ENCODE assay signal across 13 cellular contexts in the genomic region with DNA sequence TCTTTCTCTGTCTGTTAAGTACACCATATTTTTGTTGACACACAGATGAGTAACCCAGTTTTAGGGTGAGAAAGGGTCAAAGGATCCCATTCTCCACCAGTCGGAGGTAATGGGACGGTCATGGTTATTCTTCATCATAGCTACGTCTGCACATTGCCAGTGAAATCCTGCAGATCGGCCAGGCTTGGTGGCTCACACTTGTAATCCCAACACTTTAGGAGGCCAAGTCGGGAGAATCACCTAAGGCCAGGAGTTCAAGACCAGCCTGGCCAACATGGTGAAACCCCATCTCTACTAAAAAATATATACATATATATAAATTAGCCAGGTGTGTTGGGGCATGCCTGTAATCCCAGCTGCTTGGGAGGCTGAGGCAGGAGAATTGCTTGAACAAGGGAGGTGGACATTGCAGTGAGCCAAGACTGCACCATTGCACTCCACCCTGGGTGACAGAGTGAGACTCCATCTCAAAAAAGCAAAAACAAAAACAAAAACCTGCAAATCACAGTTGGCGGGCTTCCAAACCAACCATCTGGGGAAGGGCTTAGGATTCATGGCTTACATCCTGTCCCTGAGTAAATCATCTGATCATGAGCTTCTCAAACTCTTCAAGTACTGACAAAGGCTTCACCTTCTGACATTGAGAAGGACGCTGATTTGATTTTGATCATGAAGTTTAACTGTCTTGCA. TPM values are rescaled to one million over a fixed set of nuclear protein-coding genes. Genes with fewer than 3 reads are reported as not detected.
A peak's percentile ranks its signal among the peaks of the same experiment; 100 is the strongest.
DNase-seq lines count a peak whose midpoint lies in the region; ATAC-seq, FAIRE-seq and TF ChIP-seq lines count a peak whose summit lies in the region.
"Not testable (repeated sequence)": the region's sequence is repeated elsewhere in the genome, so short reads cannot be mapped to it uniquely, and the experiment has no call there.
"Had no signal": no experiment of that assay in that cellular context is flagged by ENCODE, and none has a peak within 500 bp of the region (broad histone marks: within the 10 kb centered on the region; RNA-seq: fewer than 3 reads in every experiment).

No MANE protein-coding gene starts in this region.

- H3K27me3 Mint-ChIP-seq in activated CD4-positive, alpha-beta T cell treated with anti-CD3 and anti-CD28 coated beads, Interleukin-2, amount 10 ng/mL, durations not matched to agents 24 days and 14 days; progenitor cell of endocrine pancreas: not testable (repeated sequence)

- H3K4me3 ChIP-seq in K562, right atrium auricular region, upper lobe of right lung: not testable (repeated sequence)

- POLR2A ChIA-PET in K562 (lab: Yijun Ruan, JAX) = not testable (repeated sequence)

- not testable (repeated sequence) for H3K4me1 Mint-ChIP-seq in activated CD4-positive, alpha-beta T cell treated with anti-CD3 and anti-CD28 coated beads, Interleukin-2, amount 10 ng/mL, durations not matched to agents 24 days and 14 days; progenitor cell of endocrine pancreas (ENCODE audit: low read depth)

- not testable (repeated sequence) for H3K4me3 Mint-ChIP-seq in activated CD4-positive, alpha-beta T cell treated with anti-CD3 and anti-CD28 coated beads, Interleukin-2, amount 10 ng/mL, durations not matched to agents 24 days and 14 days; progenitor cell of endocrine pancreas (ENCODE audit: low read depth)

- H3K4me2 ChIP-seq in K562 (ENCODE audit: insufficient read depth, low read length) = not testable (repeated sequence)

- under 1% methylated on average over 7 of the region's 7 CpGs for WGBS in K562 (ENCODE audit: insufficient coverage, low coverage, missing lambda C conversion rate)

- not testable (repeated sequence) for BruUV-seq in K562 (replicated peaks; lab: Mats Ljungman, UMichigan)

- in situ Hi-C loops in K562 (cut with MboI) = loop anchor here (5.0 to 25.0 kb wide), 3 partner anchors 119 to 279 kb away; partner anchors contain the start of gene HNRNPCL2

- not testable (repeated sequence) for H3K9me1 ChIP-seq in K562 (ENCODE audit: control insufficient read depth, insufficient read depth, low read length)

- TF ChIP-seq CTCF in K562 (IDR thresholded peaks at IDR 0.05 in 2 of 3, conservative IDR thresholded peaks at IDR 0.05 in 1 of 3; ENCODE audit: insufficient read depth in 2 of 3, low read depth in 1 of 3, low read length in 3 of 3); right atrium auricular region (IDR thresholded peaks at IDR 0.05); omental fat pad (IDR thresholded peaks at IDR 0.05); progenitor cell of endocrine pancreas (IDR thresholded peaks at IDR 0.05; ENCODE audit: unreplicated experiment); upper lobe of right lung (IDR thresholded peaks at IDR 0.05): not testable (repeated sequence)

- CTCF ChIA-PET in K562 (lab: Yijun Ruan, JAX; ENCODE audit: low intra/inter-chr PET ratio) = not testable (repeated sequence)

- H3K9me3 ChIP-seq in K562 (replicated peaks; ENCODE audit: control insufficient read depth, insufficient read depth, low read depth, low read length); right atrium auricular region; upper lobe of right lung: not testable (repeated sequence)

- H3K9me3 Mint-ChIP-seq in activated CD4-positive, alpha-beta T cell treated with anti-CD3 and anti-CD28 coated beads, Interleukin-2, amount 10 ng/mL, durations not matched to agents 24 days and 14 days = not testable (repeated sequence)
- H3K9me3 Mint-ChIP-seq in progenitor cell of endocrine pancreas (ENCODE audit: low read depth) = peaks cover 50% of the 10 kb centered on the region

- not testable (repeated sequence) for TF ChIP-seq RAD21 in K562 (CRISPR knock-in tag; conservative IDR thresholded peaks at IDR 0.05 in 1 of 2, IDR thresholded peaks at IDR 0.05 in 1 of 2)

- H3K27me3 ChIP-seq in K562 (ENCODE audit: control insufficient read depth in 2 of 2, insufficient read depth in 2 of 2, low read length in 2 of 2) = peaks cover 6 to 12% of the 10 kb centered on the region in 2 experiments; a peak in 4 of 5 replicates
- not testable (repeated sequence) for H3K27me3 ChIP-seq in right atrium auricular region, upper lobe of right lung

- H3K27ac ChIP-seq in K562 (ENCODE audit: extremely low read depth, low read depth, low read length); right atrium auricular region; upper lobe of right lung: not testable (repeated sequence)

- H2AFZ ChIP-seq in K562 (ENCODE audit: low read depth, low read length) = not testable (repeated sequence)

- not testable (repeated sequence) for H3K27ac Mint-ChIP-seq in activated CD4-positive, alpha-beta T cell treated with anti-CD3 and anti-CD28 coated beads, Interleukin-2, amount 10 ng/mL, durations not matched to agents 24 days and 14 days; progenitor cell of endocrine pancreas

- not testable (repeated sequence) for H3K36me3 ChIP-seq in K562 (ENCODE audit: control insufficient read depth, insufficient read depth, low read length); right atrium auricular region; upper lobe of right lung

- not testable (repeated sequence) for H3K36me3 Mint-ChIP-seq in activated CD4-positive, alpha-beta T cell treated with anti-CD3 and anti-CD28 coated beads, Interleukin-2, amount 10 ng/mL, durations not matched to agents 24 days and 14 days (ENCODE audit: low read depth); progenitor cell of endocrine pancreas (ENCODE audit: insufficient read depth)

- TF ChIP-seq EP300 in K562 (IDR thresholded peaks at IDR 0.05; ENCODE audit: low read length) = not testable (repeated sequence)

- intact Hi-C loops in activated CD4-positive, alpha-beta T cell treated with anti-CD3 and anti-CD28 coated beads, Interleukin-2, amount 10 ng/mL, durations not matched to agents 24 days and 14 days (cut with micrococcal nuclease); K562 (cut with micrococcal nuclease); upper lobe of right lung (cut with DNase I): not testable (repeated sequence)

- FAIRE-seq in K562 (lab: Jason Lieb, UNC) = not testable (repeated sequence)

- not testable (repeated sequence) for H3K79me2 ChIP-seq in K562 (ENCODE audit: control insufficient read depth, insufficient read depth, low read length)

- DNase-seq in NCI-H2171 treated with DMSO at 0.1 percent for 48 hours (lab: John Stamatoyannopoulos, UW) = peak; percentile 18
- peak; percentile 44 for DNase-seq in activated CD4-positive, alpha-beta T cell treated with anti-CD3 and anti-CD28 coated beads, Interleukin-2, amount 10 ng/mL, durations not matched to agents 24 days and 14 days
- DNase-seq in K562 (ENCODE audit: extremely low read depth in 1 of 4, low spot score in 3 of 4) = not testable (repeated sequence)
- peak; percentile 58 for DNase-seq in right atrium auricular region (ENCODE audit: low spot score)
- peak; percentile 18 for DNase-seq in omental fat pad (ENCODE audit: low spot score)
- peak; percentile 5 for DNase-seq in progenitor cell of endocrine pancreas (ENCODE audit: low spot score, unreplicated experiment)
- DNase-seq in upper lobe of right lung = peak; percentile 42

- not testable (repeated sequence) for H3K9ac ChIP-seq in K562 (ENCODE audit: insufficient read depth in 1 of 2, low read depth in 2 of 2, low read length in 2 of 2)

- H4K20me1 ChIP-seq in K562 (replicated peaks; ENCODE audit: control insufficient read depth, insufficient read depth, low read length) = not testable (repeated sequence)

- not testable (repeated sequence) for ATAC-seq in K562; omental fat pad (ENCODE audit: low FRiP score); upper lobe of right lung

- TF ChIP-seq POLR2A in K562 (conservative IDR thresholded peaks at IDR 0.05) = not testable (repeated sequence)

- H3K4me1 ChIP-seq in K562 (replicated peaks in 1 of 2; ENCODE audit: control insufficient read depth in 2 of 2, insufficient read depth in 2 of 2, low read length in 2 of 2); right atrium auricular region; upper lobe of right lung: not testable (repeated sequence)

RNA-seq across cellular contexts. Expression of gene PRAMEF18, which starts 5.3 kb away (rescaled TPM):
- not detected in 2 replicates for total RNA-seq in activated CD4-positive, alpha-beta T cell treated with anti-CD3 and anti-CD28 coated beads, Interleukin-2, amount 10 ng/mL, durations not matched to agents 24 days and 14 days
- not detected in 2 replicates for total RNA-seq in K562 (2011; cell fraction: chromatin; rRNA removed; ENCODE audit: low replicate concordance)
- not detected in 2 replicates for total RNA-seq in K562 (2011; cell fraction: nucleolus; rRNA removed)
- total RNA-seq in K562 (2011; cell fraction: nucleoplasm; rRNA removed) = not detected in 2 replicates
- total RNA-seq in K562 (2014; rRNA removed) (not detected in 2 replicates), K562 (2014; rRNA removed; fragmentation: Illumina TruSeq; extraction: Trizol) (not detected in 2 replicates), K562 (2015; rRNA removed; fragmentation: Illumina TruSeq; extraction: Trizol) (not detected in 2 replicates), K562 (2021) (not detected in 2 replicates), right atrium auricular region (not detected), omental fat pad (not detected), progenitor cell of endocrine pancreas (not detected in 2 replicates), upper lobe of right lung (not detected)
- polyA plus RNA-seq in K562 (2011; rRNA removed) (not detected in 2 replicates), K562 (2014; fragmentation: Illumina TruSeq; extraction: Trizol) (not detected in 2 replicates), K562 (2014; fragmentation: Nextera tagmentation; extraction: Ambion mirVana) (not detected), K562 (2014; rRNA removed) (not detected in 2 replicates)
- not detected in 2 replicates for polyA plus RNA-seq in K562 (2011; cell fraction: cytosol; rRNA removed)
- polyA plus RNA-seq in K562 (2011; cell fraction: nucleus; rRNA removed) = not detected in 2 replicates
- not detected in 2 replicates for polyA plus RNA-seq in K562 (2012)
- polyA minus RNA-seq in K562 (2011; rRNA and poly(A)+ RNA removed) = not detected in 2 replicates
- not detected in 2 replicates for polyA minus RNA-seq in K562 (2011; cell fraction: cytosol; rRNA and poly(A)+ RNA removed)
- polyA minus RNA-seq in K562 (2011; cell fraction: nucleus; rRNA and poly(A)+ RNA removed) = not detected in 2 replicates
- total RNA-seq: CD4-positive, CD25-positive, alpha-beta regulatory T cell; CD8-positive, alpha-beta memory T cell; G401; GM12878; H1; H9 had no signal
- polyA plus RNA-seq: CD4-positive, CD25-positive, alpha-beta regulatory T cell; CD8-positive, alpha-beta memory T cell; GM12878; H1 had no signal

RNA-seq across cellular contexts. Expression of gene PRAMEF5, which starts 22.8 kb away (rescaled TPM):
- not detected in 2 replicates for total RNA-seq in activated CD4-positive, alpha-beta T cell treated with anti-CD3 and anti-CD28 coated beads, Interleukin-2, amount 10 ng/mL, durations not matched to agents 24 days and 14 days
- not detected in 2 replicates for total RNA-seq in K562 (2011; cell fraction: chromatin; rRNA removed; ENCODE audit: low replicate concordance)
- not detected in 2 replicates for total RNA-seq in K562 (2011; cell fraction: nucleolus; rRNA removed)
- not detected in 2 replicates for total RNA-seq in K562 (2011; cell fraction: nucleoplasm; rRNA removed)
- total RNA-seq in K562 (2014; rRNA removed) (not detected in 2 replicates), K562 (2014; rRNA removed; fragmentation: Illumina TruSeq; extraction: Trizol) (not detected in 2 replicates), K562 (2015; rRNA removed; fragmentation: Illumina TruSeq; extraction: Trizol) (not detected in 2 replicates), K562 (2021) (not detected in 2 replicates), right atrium auricular region (not detected), omental fat pad (not detected), progenitor cell of endocrine pancreas (not detected in 2 replicates), upper lobe of right lung (not detected)
- polyA plus RNA-seq in K562 (2011; rRNA removed) (not detected in 2 replicates), K562 (2014; fragmentation: Illumina TruSeq; extraction: Trizol) (not detected in 2 replicates), K562 (2014; fragmentation: Nextera tagmentation; extraction: Ambion mirVana) (not detected), K562 (2014; rRNA removed) (not detected in 2 replicates)
- not detected in 2 replicates for polyA plus RNA-seq in K562 (2011; cell fraction: cytosol; rRNA removed)
- not detected in 2 replicates for polyA plus RNA-seq in K562 (2011; cell fraction: nucleus; rRNA removed)
- not detected in 2 replicates for polyA plus RNA-seq in K562 (2012)
- not detected in 2 replicates for polyA minus RNA-seq in K562 (2011; rRNA and poly(A)+ RNA removed)
- polyA minus RNA-seq in K562 (2011; cell fraction: cytosol; rRNA and poly(A)+ RNA removed) = not detected in 2 replicates
- not detected in 2 replicates for polyA minus RNA-seq in K562 (2011; cell fraction: nucleus; rRNA and poly(A)+ RNA removed)
- total RNA-seq: CD4-positive, CD25-positive, alpha-beta regulatory T cell; CD8-positive, alpha-beta memory T cell; GM12878; H1; H9 had no signal
- polyA plus RNA-seq: CD4-positive, CD25-positive, alpha-beta regulatory T cell; CD8-positive, alpha-beta memory T cell; GM12878; H1 had no signal

RNA-seq across cellular contexts. Expression of gene PRAMEF13, which starts 30.0 kb away (rescaled TPM):
- not detected in 2 replicates for total RNA-seq in activated CD4-positive, alpha-beta T cell treated with anti-CD3 and anti-CD28 coated beads, Interleukin-2, amount 10 ng/mL, durations not matched to agents 24 days and 14 days
- not detected in 2 replicates for total RNA-seq in K562 (2011; cell fraction: chromatin; rRNA removed; ENCODE audit: low replicate concordance)
- total RNA-seq in K562 (2011; cell fraction: nucleolus; rRNA removed) = not detected in 2 replicates
- total RNA-seq in K562 (2011; cell fraction: nucleoplasm; rRNA removed) = not detected in 2 replicates
- total RNA-seq in K562 (2014; rRNA removed) (not detected in 2 replicates), K562 (2014; rRNA removed; fragmentation: Illumina TruSeq; extraction: Trizol) (not detected in 2 replicates), K562 (2015; rRNA removed; fragmentation: Illumina TruSeq; extraction: Trizol) (not detected in 2 replicates), K562 (2021) (not detected in 2 replicates), right atrium auricular region (not detected), omental fat pad (not detected), progenitor cell of endocrine pancreas (not detected in 2 replicates), upper lobe of right lung (not detected)
- polyA plus RNA-seq in K562 (2011; rRNA removed) (not detected in 2 replicates), K562 (2014; fragmentation: Illumina TruSeq; extraction: Trizol) (not detected in 2 replicates), K562 (2014; fragmentation: Nextera tagmentation; extraction: Ambion mirVana) (not detected), K562 (2014; rRNA removed) (not detected in 2 replicates)
- polyA plus RNA-seq in K562 (2011; cell fraction: cytosol; rRNA removed) = not detected in 2 replicates
- not detected in 2 replicates for polyA plus RNA-seq in K562 (2011; cell fraction: nucleus; rRNA removed)
- polyA plus RNA-seq in K562 (2012) = not detected in 2 replicates
- not detected in 2 replicates for polyA minus RNA-seq in K562 (2011; rRNA and poly(A)+ RNA removed)
- not detected in 2 replicates for polyA minus RNA-seq in K562 (2011; cell fraction: cytosol; rRNA and poly(A)+ RNA removed)
- polyA minus RNA-seq in K562 (2011; cell fraction: nucleus; rRNA and poly(A)+ RNA removed) = not detected in 2 replicates
- total RNA-seq: CD4-positive, CD25-positive, alpha-beta regulatory T cell; CD8-positive, alpha-beta memory T cell; GM12878; H1; H9 had no signal
- polyA plus RNA-seq: CD4-positive, CD25-positive, alpha-beta regulatory T cell; CD8-positive, alpha-beta memory T cell; GM12878; H1 had no signal

RNA-seq across cellular contexts. Expression of gene PRAMEF8, which starts 53.7 kb away (rescaled TPM):
- total RNA-seq in activated CD4-positive, alpha-beta T cell treated with anti-CD3 and anti-CD28 coated beads, Interleukin-2, amount 10 ng/mL, durations not matched to agents 24 days and 14 days = not detected in 2 replicates
- total RNA-seq in K562 (2011; cell fraction: chromatin; rRNA removed; ENCODE audit: low replicate concordance) = not detected in 2 replicates
- not detected in 2 replicates for total RNA-seq in K562 (2011; cell fraction: nucleolus; rRNA removed)
- not detected in 2 replicates for total RNA-seq in K562 (2011; cell fraction: nucleoplasm; rRNA removed)
- total RNA-seq in K562 (2014; rRNA removed) = not detected in 2 replicates
- total RNA-seq in K562 (2014; rRNA removed; fragmentation: Illumina TruSeq; extraction: Trizol) = not detected in 2 replicates
- not detected in 2 replicates for total RNA-seq in K562 (2015; rRNA removed; fragmentation: Illumina TruSeq; extraction: Trizol)
- total RNA-seq in K562 (2021) = not detected in 2 replicates
- not detected in 2 replicates for polyA plus RNA-seq in K562 (2011; rRNA removed)
- polyA plus RNA-seq in K562 (2011; cell fraction: cytosol; rRNA removed) = not detected in 2 replicates
- not detected in 2 replicates for polyA plus RNA-seq in K562 (2011; cell fraction: nucleus; rRNA removed)
- not detected in 2 replicates for polyA plus RNA-seq in K562 (2012)
- not detected in 2 replicates for polyA plus RNA-seq in K562 (2014; fragmentation: Illumina TruSeq; extraction: Trizol)
- polyA plus RNA-seq in K562 (2014; fragmentation: Nextera tagmentation; extraction: Ambion mirVana) = not detected
- not detected in 2 replicates for polyA plus RNA-seq in K562 (2014; rRNA removed)
- polyA minus RNA-seq in K562 (2011; rRNA and poly(A)+ RNA removed) = not detected in 2 replicates
- not detected in 2 replicates for polyA minus RNA-seq in K562 (2011; cell fraction: cytosol; rRNA and poly(A)+ RNA removed)
- polyA minus RNA-seq in K562 (2011; cell fraction: nucleus; rRNA and poly(A)+ RNA removed) = not detected in 2 replicates
- not detected for total RNA-seq in right atrium auricular region
- not detected for total RNA-seq in omental fat pad
- not detected in 2 replicates for total RNA-seq in progenitor cell of endocrine pancreas
- not detected for total RNA-seq in upper lobe of right lung
- total RNA-seq: CD4-positive, CD25-positive, alpha-beta regulatory T cell; CD8-positive, alpha-beta memory T cell; GM12878; H1; H9 had no signal
- polyA plus RNA-seq: CD4-positive, CD25-positive, alpha-beta regulatory T cell; CD8-positive, alpha-beta memory T cell; GM12878; H1 had no signal

RNA-seq across cellular contexts. Expression of gene PRAMEF9, which starts 59.6 kb away (rescaled TPM):
- total RNA-seq in activated CD4-positive, alpha-beta T cell treated with anti-CD3 and anti-CD28 coated beads, Interleukin-2, amount 10 ng/mL, durations not matched to agents 24 days and 14 days = not detected in 2 replicates
- not detected in 2 replicates for total RNA-seq in K562 (2011; cell fraction: chromatin; rRNA removed; ENCODE audit: low replicate concordance)
- total RNA-seq in K562 (2011; cell fraction: nucleolus; rRNA removed) = not detected in 2 replicates
- not detected in 2 replicates for total RNA-seq in K562 (2011; cell fraction: nucleoplasm; rRNA removed)
- not detected in 2 replicates for total RNA-seq in K562 (2014; rRNA removed)
- not detected in 2 replicates for total RNA-seq in K562 (2014; rRNA removed; fragmentation: Illumina TruSeq; extraction: Trizol)
- not detected in 2 replicates for total RNA-seq in K562 (2015; rRNA removed; fragmentation: Illumina TruSeq; extraction: Trizol)
- total RNA-seq in K562 (2021) = not detected in 2 replicates
- not detected in 2 replicates for polyA plus RNA-seq in K562 (2011; rRNA removed)
- not detected in 2 replicates for polyA plus RNA-seq in K562 (2011; cell fraction: cytosol; rRNA removed)
- polyA plus RNA-seq in K562 (2011; cell fraction: nucleus; rRNA removed) = not detected in 2 replicates
- not detected in 2 replicates for polyA plus RNA-seq in K562 (2012)
- polyA plus RNA-seq in K562 (2014; fragmentation: Illumina TruSeq; extraction: Trizol) = not detected in 2 replicates
- not detected for polyA plus RNA-seq in K562 (2014; fragmentation: Nextera tagmentation; extraction: Ambion mirVana)
- polyA plus RNA-seq in K562 (2014; rRNA removed) = not detected in 2 replicates
- not detected in 2 replicates for polyA minus RNA-seq in K562 (2011; rRNA and poly(A)+ RNA removed)
- polyA minus RNA-seq in K562 (2011; cell fraction: cytosol; rRNA and poly(A)+ RNA removed) = not detected in 2 replicates
- polyA minus RNA-seq in K562 (2011; cell fraction: nucleus; rRNA and poly(A)+ RNA removed) = not detected in 2 replicates
- not detected for total RNA-seq in right atrium auricular region
- not detected for total RNA-seq in omental fat pad
- not detected in 2 replicates for total RNA-seq in progenitor cell of endocrine pancreas
- total RNA-seq in upper lobe of right lung = not detected
- total RNA-seq: CD4-positive, CD25-positive, alpha-beta regulatory T cell; CD8-positive, alpha-beta memory T cell; G401; GM12878; H1; H9 had no signal
- polyA plus RNA-seq: CD4-positive, CD25-positive, alpha-beta regulatory T cell; CD8-positive, alpha-beta memory T cell; GM12878; H1 had no signal
